ENCODE assay signal across 15 cellular contexts in the genomic region with DNA sequence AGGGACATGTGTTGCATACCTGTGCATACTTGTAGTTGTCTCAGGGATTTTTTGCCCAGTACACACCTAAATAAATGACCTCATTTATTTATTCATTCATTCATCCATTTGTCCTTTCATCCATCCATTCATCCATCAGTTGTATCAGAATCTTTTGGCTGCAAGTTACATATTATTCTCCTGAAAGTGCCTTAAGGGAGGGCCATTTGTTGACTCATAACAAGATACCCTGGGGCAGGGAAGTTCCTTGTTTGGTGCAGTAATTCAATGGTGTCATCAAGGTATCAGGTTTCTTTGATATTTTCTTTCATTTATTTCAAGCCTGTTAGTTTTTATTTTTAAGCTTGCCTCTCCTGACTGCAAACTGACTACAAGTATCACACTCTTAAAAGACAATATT.
DNase-seq lines count a peak whose midpoint lies in the region; ATAC-seq, FAIRE-seq and TF ChIP-seq lines count a peak whose summit lies in the region.
"Had no signal": no experiment of that assay in that cellular context is flagged by ENCODE, and none has a peak within 500 bp of the region (broad histone marks: within the 10 kb centered on the region; RNA-seq: fewer than 3 reads in every experiment).

No MANE protein-coding gene starts in this region.

- DNase-seq in HepG2 (ENCODE audit: low spot score) (no peak), right lobe of liver (no peak), NCI-H226 (peak; percentile 76), epithelial cell of esophagus (ENCODE audit: low read depth) (peak; percentile 95), transverse colon (no peak), SW480 (ENCODE audit: low spot score) (no peak)
- no peak for DNase-seq in activated naive CD4-positive, alpha-beta T cell treated with anti-CD3 and anti-CD28 coated beads, Interleukin-2, amount 10 ng/mL, durations not matched to agents 7 days and 5 days
- DNase-seq: activated CD8-positive, alpha-beta memory T cell treated with anti-CD3 and anti-CD28 coated beads, Interleukin-2, amount 50 U/mL, for 4 hours; BE2C; GF-D8; Peyer's patch; sigmoid colon; upper lobe of left lung had no signal

- no peaks in the 10 kb centered on the region for H3K27me3 Mint-ChIP-seq in activated naive CD4-positive, alpha-beta T cell treated with anti-CD3 and anti-CD28 coated beads, Interleukin-2, amount 10 ng/mL, durations not matched to agents 7 days and 5 days

- TF ChIP-seq POLR2A in HepG2 (IDR thresholded peaks at IDR 0.05; ENCODE audit: insufficient read depth in 1 of 2, low read depth in 2 of 2, low read length in 2 of 2) = no peak
- no peak for TF ChIP-seq POLR2A in right lobe of liver (IDR thresholded peaks at IDR 0.05)
- TF ChIP-seq POLR2A in transverse colon (IDR thresholded peaks at IDR 0.05) = no peak

- H3K79me2 ChIP-seq in HepG2 (ENCODE audit: insufficient read depth, low read length) = no peaks in the 10 kb centered on the region

- in situ Hi-C loops in HepG2 (cut with HindIII; ENCODE audit: extremely low pct_ligation_motif_present, low pct_unique_long_range_greater_than_20kb) (no loop called here), transverse colon (cut with MboI; ENCODE audit: low pct_ligation_motif_present in 1 of 4, low pct_unique_long_range_greater_than_20kb in 1 of 4, low sequenced_read_pairs in 3 of 4) (no loop called here)

- H3K27ac Mint-ChIP-seq in activated naive CD4-positive, alpha-beta T cell treated with anti-CD3 and anti-CD28 coated beads, Interleukin-2, amount 10 ng/mL, durations not matched to agents 7 days and 5 days = no peak overlapping the region

- H3K9me3 ChIP-seq in HepG2 (ENCODE audit: low read length) (peaks cover 2% of the 10 kb centered on the region; the same call in 1 of the 2 replicates), right lobe of liver (no peaks in the 10 kb centered on the region), transverse colon (no peaks in the 10 kb centered on the region)
- H3K9me3 ChIP-seq: BE2C, Peyer's patch, sigmoid colon, upper lobe of left lung had no signal

- H3K9ac ChIP-seq in HepG2 (ENCODE audit: insufficient read depth, low read depth, low read length) = no peak overlapping the region

- no peak overlapping the region for H3K4me2 ChIP-seq in HepG2 (ENCODE audit: low read depth, low read length)

- no peak overlapping the region for H3K4me3 ChIP-seq in HepG2 (replicated peaks in 1 of 3; ENCODE audit: insufficient read depth in 1 of 3, low read depth in 2 of 3, low read length in 3 of 3)
- no peak overlapping the region for H3K4me3 ChIP-seq in right lobe of liver
- no peak overlapping the region for H3K4me3 ChIP-seq in epithelial cell of esophagus (ENCODE audit: low read length)
- H3K4me3 ChIP-seq in transverse colon = no peak overlapping the region
- H3K4me3 ChIP-seq: Peyer's patch, sigmoid colon, upper lobe of left lung had no signal

- H3K36me3 ChIP-seq in HepG2 (replicated peaks in 1 of 2; ENCODE audit: control insufficient read depth in 1 of 2, insufficient read depth in 2 of 2, low read length in 2 of 2) (no peaks in the 10 kb centered on the region), right lobe of liver (no peaks in the 10 kb centered on the region), transverse colon (no peaks in the 10 kb centered on the region)
- H3K36me3 ChIP-seq: BE2C, Peyer's patch, sigmoid colon, upper lobe of left lung had no signal

- FAIRE-seq in HepG2 (lab: Jason Lieb, UNC) = no peak
- FAIRE-seq: endometrium had no signal

- H3K4me1 ChIP-seq in HepG2 (ENCODE audit: insufficient read depth, low read length) (no peaks in the 10 kb centered on the region), right lobe of liver (no peaks in the 10 kb centered on the region), transverse colon (no peaks in the 10 kb centered on the region)
- H3K4me1 ChIP-seq: BE2C, Peyer's patch, sigmoid colon, upper lobe of left lung had no signal

- H4K20me1 ChIP-seq in HepG2 (ENCODE audit: insufficient read depth, low read length) = no peaks in the 10 kb centered on the region

- CTCF ChIA-PET in HepG2 (lab: Yijun Ruan, JAX; ENCODE audit: low intra/inter-chr PET ratio, low total read pairs) = no interaction called here
- CTCF ChIA-PET in activated naive CD4-positive, alpha-beta T cell treated with anti-CD3 and anti-CD28 coated beads, Interleukin-2, amount 10 ng/mL, durations not matched to agents 7 days and 5 days (lab: Charles Lee) = no interaction called here

- H3K4me3 Mint-ChIP-seq in activated naive CD4-positive, alpha-beta T cell treated with anti-CD3 and anti-CD28 coated beads, Interleukin-2, amount 10 ng/mL, durations not matched to agents 7 days and 5 days = no peak overlapping the region

- TF ChIP-seq CTCF in HepG2 (CRISPR knock-in tag; IDR thresholded peaks at IDR 0.05) = no peak
- no peak for TF ChIP-seq CTCF in right lobe of liver (IDR thresholded peaks at IDR 0.05)
- no peak for TF ChIP-seq CTCF in epithelial cell of esophagus (IDR thresholded peaks at IDR 0.05; ENCODE audit: insufficient read depth, low read depth, low read length, missing control alignments)
- no peak for TF ChIP-seq CTCF in transverse colon (IDR thresholded peaks at IDR 0.05)

- intact Hi-C loops in HepG2 (cut with micrococcal nuclease; ENCODE audit: unreplicated experiment) (no loop called here), right lobe of liver (cut with DNase I) (no loop called here), transverse colon (cut with DNase I; ENCODE audit: low total_unique reads) (no loop called here)

- POLR2A ChIA-PET in HepG2 (lab: Yijun Ruan, JAX) = no interaction called here

- ATAC-seq in HepG2 (no peak), right lobe of liver (no peak), HG03442 (IDR thresholded peaks at IDR 0.05; ENCODE audit: unreplicated experiment) (no peak)

- no peaks in the 10 kb centered on the region for H3K4me1 Mint-ChIP-seq in activated naive CD4-positive, alpha-beta T cell treated with anti-CD3 and anti-CD28 coated beads, Interleukin-2, amount 10 ng/mL, durations not matched to agents 7 days and 5 days

- no peaks in the 10 kb centered on the region for H3K27me3 ChIP-seq in HepG2 (ENCODE audit: control insufficient read depth in 1 of 2, insufficient read depth in 2 of 2, low read length in 2 of 2)
- H3K27me3 ChIP-seq in right lobe of liver = no peaks in the 10 kb centered on the region
- no peaks in the 10 kb centered on the region for H3K27me3 ChIP-seq in transverse colon
- H3K27me3 ChIP-seq: BE2C, Peyer's patch, sigmoid colon, upper lobe of left lung had no signal

- H2AFZ ChIP-seq in HepG2 (ENCODE audit: low read length) = no peak overlapping the region

- no TSS peak for BruUV-seq in HepG2 (replicated peaks; lab: Mats Ljungman, UMichigan)

- H3K9me3 Mint-ChIP-seq in activated naive CD4-positive, alpha-beta T cell treated with anti-CD3 and anti-CD28 coated beads, Interleukin-2, amount 10 ng/mL, durations not matched to agents 7 days and 5 days = peaks cover 2% of the 10 kb centered on the region

- no peak for TF ChIP-seq RAD21 in HepG2 (CRISPR knock-in tag; IDR thresholded peaks at IDR 0.05)

- TF ChIP-seq EP300 in HepG2 (IDR thresholded peaks at IDR 0.05; ENCODE audit: low read depth in 2 of 2, low read length in 2 of 2) = no peak
- TF ChIP-seq EP300 in HepG2 (CRISPR knock-in tag; IDR thresholded peaks at IDR 0.05; ENCODE audit: borderline replicate concordance) = no peak
- no peak for TF ChIP-seq EP300 in transverse colon (IDR thresholded peaks at IDR 0.05; ENCODE audit: low read depth)

- H3K27ac ChIP-seq in HepG2 (ENCODE audit: extremely low read length, insufficient read depth, low read length) (no peak overlapping the region), right lobe of liver (no peak overlapping the region), transverse colon (no peak overlapping the region)
- H3K27ac ChIP-seq: Peyer's patch, sigmoid colon, upper lobe of left lung had no signal

- H3K36me3 Mint-ChIP-seq in activated naive CD4-positive, alpha-beta T cell treated with anti-CD3 and anti-CD28 coated beads, Interleukin-2, amount 10 ng/mL, durations not matched to agents 7 days and 5 days = no peaks in the 10 kb centered on the region

TF ChIP-seq in HepG2, 621 proteins besides CTCF, POLR2A, EP300 and RAD21:
- TF ChIP-seq ARID4A (CRISPR knock-in tag; IDR thresholded peaks at IDR 0.05; ENCODE audit: borderline replicate concordance) = no peak
- TF ChIP-seq MAFK (conservative IDR thresholded peaks at IDR 0.05 in 1 of 2, IDR thresholded peaks at IDR 0.05 in 1 of 2; ENCODE audit: low read length in 2 of 2) = no peak
- TF ChIP-seq ATF7 (IDR thresholded peaks at IDR 0.05) = peak; percentile 38; the same call in 1 of the 2 replicates
- TF ChIP-seq ATF7 (CRISPR knock-in tag; IDR thresholded peaks at IDR 0.05) = no peak
- no peak for TF ChIP-seq AHR (CRISPR knock-in tag; IDR thresholded peaks at IDR 0.05)

Comparison
In these comparisons a context has a peak if more than half of its experiments do, and no peak if none do; other contexts are left out.
1. DNase-seq: peak in NCI-H226 (single experiment) and epithelial cell of esophagus (single experiment); none in HepG2 (single experiment), right lobe of liver (0 of 3), activated naive CD4-positive, alpha-beta T cell treated with anti-CD3 and anti-CD28 coated beads, Interleukin-2, amount 10 ng/mL, durations not matched to agents 7 days and 5 days (single experiment), transverse colon (single experiment) and SW480 (single experiment).